ENCODE assay signal across 13 cellular contexts in the genomic region with DNA sequence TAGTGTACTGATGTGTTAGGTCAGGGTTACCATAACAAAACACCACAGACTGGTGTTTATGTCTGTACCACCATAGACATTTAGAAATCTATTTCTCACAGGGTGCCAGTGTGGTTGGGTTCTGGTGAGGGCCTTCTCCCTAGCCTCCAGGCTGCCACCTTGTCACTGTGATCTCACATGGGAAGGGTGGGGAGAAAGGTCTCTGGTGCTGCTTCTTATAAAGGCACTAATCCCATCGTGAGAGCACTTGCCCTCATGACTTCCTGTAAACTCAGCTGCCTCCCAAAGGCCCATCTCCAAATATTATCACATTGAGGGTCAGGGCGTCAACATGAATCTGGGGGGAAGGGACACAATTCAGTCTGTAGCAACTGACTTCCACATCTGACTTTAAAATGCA. TPM values are rescaled to one million over a fixed set of nuclear protein-coding genes. Genes with fewer than 3 reads are reported as not detected.
DNase-seq lines count a peak whose midpoint lies in the region; ATAC-seq lines count a peak whose summit lies in the region.
"Had no signal": no experiment of that assay in that cellular context is flagged by ENCODE, and none has a peak within 500 bp of the region (broad histone marks: within the 10 kb centered on the region; RNA-seq: fewer than 3 reads in every experiment).

No MANE protein-coding gene starts in this region.

- H3K36me3 Mint-ChIP-seq in activated naive CD8-positive, alpha-beta T cell treated with anti-CD3 and anti-CD28 coated beads for 36 hours = peaks cover 14% of the 10 kb centered on the region
- no peaks in the 10 kb centered on the region for H3K36me3 Mint-ChIP-seq in immature natural killer cell

- no peaks in the 10 kb centered on the region for H3K27me3 Mint-ChIP-seq in activated naive CD8-positive, alpha-beta T cell treated with anti-CD3 and anti-CD28 coated beads for 36 hours
- H3K27me3 Mint-ChIP-seq in immature natural killer cell (ENCODE audit: low read depth in 3 of 3) = peaks cover 0 to 5% (median 0%) of the 10 kb centered on the region in 3 donors

- peak overlapping the region; percentile 69 for H3K27ac Mint-ChIP-seq in activated naive CD8-positive, alpha-beta T cell treated with anti-CD3 and anti-CD28 coated beads for 36 hours
- peak overlapping the region; percentile 83 to 93 (median 88) for H3K27ac Mint-ChIP-seq in immature natural killer cell

- peak overlapping the region in 15 of 21 experiments; percentile 9 to 73 (median 60) for H3K27ac ChIP-seq in skin epidermis
- H3K27ac ChIP-seq: HL-60 had no signal

- H3K4me3 Mint-ChIP-seq in activated naive CD8-positive, alpha-beta T cell treated with anti-CD3 and anti-CD28 coated beads for 36 hours = no peak overlapping the region
- peak overlapping the region; percentile 1 to 67 (median 51) for H3K4me3 Mint-ChIP-seq in immature natural killer cell

- DNase-seq in EH (ENCODE audit: low read depth) = peak; percentile 32
- DNase-seq in activated naive CD8-positive, alpha-beta T cell treated with anti-CD3 and anti-CD28 coated beads for 36 hours = no peak
- peak; percentile 47 to 75 (median 55) for DNase-seq in immature natural killer cell
- DNase-seq in NCI-H1092 (lab: John Stamatoyannopoulos, UW) = no peak
- DNase-seq: DMS 273 treated with DMSO at 0.1 percent for 48 hours, NCI-H2081 had no signal

- H3K4me3 ChIP-seq in skin epidermis = no peak overlapping the region
- H3K4me3 ChIP-seq: smooth muscle cell had no signal

- no peaks in the 10 kb centered on the region for H3K9me3 Mint-ChIP-seq in activated naive CD8-positive, alpha-beta T cell treated with anti-CD3 and anti-CD28 coated beads for 36 hours
- no peaks in the 10 kb centered on the region for H3K9me3 Mint-ChIP-seq in immature natural killer cell

- H3K4me1 Mint-ChIP-seq in activated naive CD8-positive, alpha-beta T cell treated with anti-CD3 and anti-CD28 coated beads for 36 hours = peaks cover 67% of the 10 kb centered on the region
- H3K4me1 Mint-ChIP-seq in immature natural killer cell = peaks cover 74 to 94% of the 10 kb centered on the region in 2 donors

- no peak for ATAC-seq in GM21526 (IDR thresholded peaks at IDR 0.05; ENCODE audit: low FRiP score, unreplicated experiment)
- no peak for ATAC-seq in HG03139 (IDR thresholded peaks at IDR 0.05; ENCODE audit: unreplicated experiment)
- no peak for ATAC-seq in HG03175 (IDR thresholded peaks at IDR 0.05; ENCODE audit: unreplicated experiment)
- ATAC-seq: HCT116 had no signal

RNA-seq across cellular contexts. Expression of gene PIK3R1, which starts 49.8 kb away (rescaled TPM):
- 10 to 100 TPM; 39.7 to 41.6 TPM for total RNA-seq in activated naive CD8-positive, alpha-beta T cell treated with anti-CD3 and anti-CD28 coated beads for 36 hours
- 10 to 100 TPM; 62.7 to 80.0 (median 66.8) TPM for polyA plus RNA-seq in immature natural killer cell

Comparison
In these comparisons a context has a peak if more than half of its experiments do, and no peak if none do; other contexts are left out.
1. DNase-seq: peak in EH (single experiment) and immature natural killer cell (3 of 3); none in activated naive CD8-positive, alpha-beta T cell treated with anti-CD3 and anti-CD28 coated beads for 36 hours (single experiment) and NCI-H1092 (single experiment).